In the genomic region with DNA sequence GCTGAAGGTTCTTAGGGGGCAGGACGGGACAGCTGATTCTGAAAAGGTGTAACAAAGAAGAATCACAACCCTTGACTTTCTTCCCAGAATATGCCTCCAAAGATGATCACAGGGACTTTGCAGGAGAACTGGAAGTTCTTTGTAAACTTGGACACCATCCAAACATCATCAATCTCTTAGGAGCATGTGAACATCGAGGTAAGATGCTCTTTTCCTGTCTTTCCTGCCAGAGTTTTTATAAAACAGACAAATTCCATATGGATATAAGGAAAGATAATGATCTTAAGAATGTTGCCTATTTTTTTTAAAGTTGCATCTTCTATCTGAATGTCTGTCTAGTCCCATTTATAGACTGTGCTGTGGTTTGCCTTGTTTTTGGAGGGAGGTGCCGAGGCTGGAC, we compare ENCODE assay signal across 5 cellular contexts.
"Had no signal": no experiment of that assay in that cellular context is flagged by ENCODE, and none has a peak within 500 bp of the region (broad histone marks: within the 10 kb centered on the region; RNA-seq: fewer than 3 reads in every experiment).

No MANE protein-coding gene starts in this region.

- DNase-seq: H9, HCEC 1CT had no signal

- H3K4me2 ChIP-seq: GM23338 had no signal

- H3K27ac ChIP-seq: HL-60 had no signal

- ATAC-seq: GM23338, HepG2 had no signal

- H2AFZ ChIP-seq: GM23338 had no signal

- H3K4me3 ChIP-seq: GM23338 had no signal
